Comparison of ENCODE assay signal across 8 cellular contexts in the genomic region with DNA sequence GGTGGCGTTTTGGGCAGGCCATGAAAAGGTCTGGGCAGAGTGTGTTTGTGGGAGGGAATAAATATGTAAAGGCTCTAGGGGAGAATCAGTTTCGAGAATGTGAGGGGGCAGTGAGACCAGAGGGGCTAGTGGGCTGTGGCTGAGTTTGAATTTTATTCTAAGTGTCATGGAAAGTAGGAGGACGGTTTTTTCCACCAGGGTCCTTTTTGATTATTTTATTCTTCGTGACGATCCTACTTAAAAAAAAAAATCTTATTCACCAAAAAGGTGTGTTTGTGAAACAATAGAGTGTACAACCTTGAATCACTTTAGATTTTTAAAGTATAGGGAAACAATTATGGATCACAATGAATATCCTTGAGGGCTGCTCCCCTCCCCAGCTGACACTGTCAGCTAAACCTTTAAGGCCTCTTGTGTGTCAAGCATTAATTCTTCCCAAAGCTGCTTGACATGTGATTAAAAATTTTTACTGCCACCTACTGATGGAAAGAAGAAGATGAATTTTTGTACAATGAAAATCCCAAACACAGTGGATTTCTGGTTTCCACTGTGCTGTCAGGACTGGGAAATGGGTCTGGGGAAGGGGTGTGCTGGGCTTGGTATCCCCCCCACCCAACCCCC.
DNase-seq lines count a peak whose midpoint lies in the region; ATAC-seq and TF ChIP-seq lines count a peak whose summit lies in the region.

No MANE protein-coding gene starts in this region.

- H3K4me3 Mint-ChIP-seq in CD8-positive, alpha-beta memory T cell = peak overlapping the region; percentile 40 to 89 (median 78)
- H3K4me3 Mint-ChIP-seq in stimulated activated naive B cell treated with anti-CD40 and anti-IgM and Interleukin-4, amounts not matched to agents 10 μg/mL and 1 μg/mL and 100 μg/mL, for 72 hours = peak overlapping the region; percentile 63 to 78

- peak overlapping the region; percentile 46 for H3K4me3 ChIP-seq in CD8-positive, alpha-beta memory T cell (ENCODE audit: low read length)
- H3K4me3 ChIP-seq in HAP-1 (no peak overlapping the region; the same call in 1 of the 2 replicates), astrocyte of the cerebellum (ENCODE audit: low read depth, low read length) (peak overlapping the region; percentile 4)

- TF ChIP-seq CTCF in astrocyte of the cerebellum (IDR thresholded peaks at IDR 0.05; ENCODE audit: low read depth, low read length, missing control alignments) = peak; percentile 25

- no peaks in the 10 kb centered on the region for H3K27me3 Mint-ChIP-seq in CD8-positive, alpha-beta memory T cell
- H3K27me3 Mint-ChIP-seq in stimulated activated naive B cell treated with anti-CD40 and anti-IgM and Interleukin-4, amounts not matched to agents 10 μg/mL and 1 μg/mL and 100 μg/mL, for 72 hours = no peaks in the 10 kb centered on the region

- H3K27me3 ChIP-seq in CD8-positive, alpha-beta memory T cell (ENCODE audit: insufficient read depth, low read length, poor library complexity, severe bottlenecking) = no peaks in the 10 kb centered on the region
- H3K27me3 ChIP-seq in HAP-1 (ENCODE audit: low read depth) = no peaks in the 10 kb centered on the region

- peak overlapping the region; percentile 67 to 95 (median 91) for H3K27ac Mint-ChIP-seq in CD8-positive, alpha-beta memory T cell
- peak overlapping the region; percentile 73 for H3K27ac Mint-ChIP-seq in stimulated activated naive B cell treated with anti-CD40 and anti-IgM and Interleukin-4, amounts not matched to agents 10 μg/mL and 1 μg/mL and 100 μg/mL, for 72 hours

- peaks cover 3 to 20% (median 3%) of the 10 kb centered on the region in 3 donors for H3K36me3 Mint-ChIP-seq in CD8-positive, alpha-beta memory T cell
- peaks cover 0 to 7% of the 10 kb centered on the region in 2 donors for H3K36me3 Mint-ChIP-seq in stimulated activated naive B cell treated with anti-CD40 and anti-IgM and Interleukin-4, amounts not matched to agents 10 μg/mL and 1 μg/mL and 100 μg/mL, for 72 hours

- H3K4me1 ChIP-seq in CD8-positive, alpha-beta memory T cell (ENCODE audit: insufficient read depth, low read length) = peaks cover 37% of the 10 kb centered on the region
- H3K4me1 ChIP-seq in HAP-1 = peaks cover 21% of the 10 kb centered on the region

- peak; percentile 12 to 34 for ATAC-seq in stimulated activated naive B cell treated with anti-CD40 and anti-IgM and Interleukin-4, amounts not matched to agents 10 μg/mL and 1 μg/mL and 100 μg/mL, for 72 hours (replicated peaks)
- ATAC-seq in GM19463 (IDR thresholded peaks at IDR 0.05; ENCODE audit: unreplicated experiment) = no peak
- no peak for ATAC-seq in GM18868 (IDR thresholded peaks at IDR 0.05; ENCODE audit: unreplicated experiment)

- no peaks in the 10 kb centered on the region for H3K9me3 Mint-ChIP-seq in CD8-positive, alpha-beta memory T cell
- no peaks in the 10 kb centered on the region for H3K9me3 Mint-ChIP-seq in stimulated activated naive B cell treated with anti-CD40 and anti-IgM and Interleukin-4, amounts not matched to agents 10 μg/mL and 1 μg/mL and 100 μg/mL, for 72 hours

- peak in 2 of 5 donors; percentile 23 to 24 for DNase-seq in CD8-positive, alpha-beta memory T cell
- DNase-seq in HAP-1 (ENCODE audit: low spot score in 2 of 2) = peak; percentile 22 to 88
- peak; percentile 71 for DNase-seq in NCI-H69 (lab: John Stamatoyannopoulos, UW)
- DNase-seq in astrocyte of the cerebellum (ENCODE audit: low read depth) = peak; percentile 51
- peak; percentile 39 for DNase-seq in iPS-NIHi7 (ENCODE audit: extremely low spot score)
- no peak for DNase-seq in stimulated activated naive B cell treated with anti-CD40 and anti-IgM and Interleukin-4, amounts not matched to agents 10 μg/mL and 1 μg/mL and 100 μg/mL, for 72 hours

- CTCF ChIA-PET in CD8-positive, alpha-beta memory T cell (lab: Charles Lee) = interaction anchor here (0.6 to 11.1 kb wide), 24 partner anchors 9 to 255 kb away, joined by 3 to 210 read pairs (median 4); no protein-coding TSS in a partner anchor

- POLR2A ChIA-PET in CD8-positive, alpha-beta memory T cell (lab: Charles Lee) = interaction anchor here (0.6 to 1.8 kb wide), 2 partner anchors 175 to 558 kb away, joined by 4 to 5 read pairs; no protein-coding TSS in a partner anchor

- no peaks in the 10 kb centered on the region for H3K36me3 ChIP-seq in CD8-positive, alpha-beta memory T cell (ENCODE audit: insufficient read depth, low read length)
- H3K36me3 ChIP-seq in HAP-1 (replicated peaks) = no peaks in the 10 kb centered on the region

- H3K27ac ChIP-seq in CD8-positive, alpha-beta memory T cell (ENCODE audit: low read depth, low read length) = no peak overlapping the region

- H3K9me3 ChIP-seq in CD8-positive, alpha-beta memory T cell (ENCODE audit: low read length) = no peaks in the 10 kb centered on the region
- no peaks in the 10 kb centered on the region for H3K9me3 ChIP-seq in HAP-1

- in situ Hi-C loops in HAP-1 (cut with MboI; ENCODE audit: low sequenced_read_pairs) = loop anchor here (5.0 to 25.0 kb wide), 2 partner anchors 172 to 472 kb away; partner anchors contain the start of gene MTCH2
- in situ Hi-C loops in astrocyte of the cerebellum (cut with HindIII; ENCODE audit: low sequenced_read_pairs) = no loop called here

- peaks cover 46 to 56% (median 50%) of the 10 kb centered on the region in 3 donors for H3K4me1 Mint-ChIP-seq in CD8-positive, alpha-beta memory T cell
- H3K4me1 Mint-ChIP-seq in stimulated activated naive B cell treated with anti-CD40 and anti-IgM and Interleukin-4, amounts not matched to agents 10 μg/mL and 1 μg/mL and 100 μg/mL, for 72 hours = peaks cover 45 to 63% of the 10 kb centered on the region in 2 donors

Comparison
In these comparisons a context has a peak if more than half of its experiments do, and no peak if none do; other contexts are left out.
1. ATAC-seq: peak in stimulated activated naive B cell treated with anti-CD40 and anti-IgM and Interleukin-4, amounts not matched to agents 10 μg/mL and 1 μg/mL and 100 μg/mL, for 72 hours (2 of 2); none in GM19463 (single experiment) and GM18868 (single experiment).